In the genomic region with DNA sequence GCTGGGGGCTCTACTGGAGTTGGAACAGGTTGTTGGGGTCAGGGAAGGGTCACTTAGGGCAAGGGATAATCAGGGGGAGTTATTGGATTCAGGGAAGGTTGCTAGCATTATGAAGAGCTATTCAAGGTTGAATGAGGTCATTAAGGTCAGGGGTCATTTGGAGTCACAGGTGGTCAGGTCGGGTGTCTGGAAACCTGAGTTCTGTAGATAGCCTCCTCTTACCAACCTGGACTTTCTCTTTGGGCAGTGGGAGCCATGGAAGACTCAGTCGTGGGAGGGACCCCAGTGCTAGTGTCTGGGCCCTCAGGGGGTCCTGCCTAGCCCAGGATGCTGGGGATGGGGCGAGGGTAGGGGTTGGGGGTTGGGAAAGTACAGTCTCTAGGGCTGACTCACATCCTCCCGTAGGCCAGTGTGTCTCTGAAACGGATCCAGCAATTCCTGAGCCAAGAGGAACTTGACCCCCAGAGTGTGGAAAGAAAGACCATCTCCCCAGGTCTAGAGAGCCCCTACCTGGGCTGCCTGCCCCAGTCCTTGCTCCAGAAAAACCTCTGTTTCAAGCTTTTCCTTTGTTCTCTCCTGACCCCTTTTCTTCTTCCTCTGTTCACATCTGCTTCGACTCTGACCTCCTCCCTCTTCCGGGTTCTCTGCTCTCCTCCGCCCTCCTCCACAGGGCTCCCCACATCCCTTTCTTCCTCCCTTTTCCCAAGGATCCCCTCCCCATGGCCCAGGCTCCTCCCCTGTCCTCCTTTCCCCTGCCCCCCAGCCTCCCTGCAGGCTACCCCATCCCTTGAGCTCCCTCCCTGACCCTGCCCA, we compare ENCODE assay signal across 14 cellular contexts.
A peak's percentile ranks its signal among the peaks of the same experiment; 100 is the strongest.
DNase-seq lines count a peak whose midpoint lies in the region; ATAC-seq and TF ChIP-seq lines count a peak whose summit lies in the region.
"Had no signal": no experiment of that assay in that cellular context is flagged by ENCODE, and none has a peak within 500 bp of the region (broad histone marks: within the 10 kb centered on the region; RNA-seq: fewer than 3 reads in every experiment).

No MANE protein-coding gene starts in this region.

- no peaks in the 10 kb centered on the region for H3K9me3 Mint-ChIP-seq in activated naive CD4-positive, alpha-beta T cell treated with anti-CD3 and anti-CD28 coated beads, Interleukin-2, amount 10 ng/mL, durations not matched to agents 7 days and 5 days
- H3K9me3 Mint-ChIP-seq in stimulated activated effector memory CD8-positive, alpha-beta T cell treated with anti-CD3 and anti-CD28 coated beads, Interleukin-12 subunit alpha, Interleukin-12 subunit beta, amount 100 ng/mL, for 72 hours = no peaks in the 10 kb centered on the region
- H3K9me3 Mint-ChIP-seq in activated naive CD8-positive, alpha-beta T cell treated with anti-CD3 and anti-CD28 coated beads, Interleukin-2, amount 50 U/mL, for 24 hours = no peaks in the 10 kb centered on the region

- H3K27ac Mint-ChIP-seq in activated naive CD4-positive, alpha-beta T cell treated with anti-CD3 and anti-CD28 coated beads, Interleukin-2, amount 10 ng/mL, durations not matched to agents 7 days and 5 days = no peak overlapping the region
- peak overlapping the region; percentile 81 for H3K27ac Mint-ChIP-seq in stimulated activated effector memory CD8-positive, alpha-beta T cell treated with anti-CD3 and anti-CD28 coated beads, Interleukin-12 subunit alpha, Interleukin-12 subunit beta, amount 100 ng/mL, for 72 hours
- H3K27ac Mint-ChIP-seq in activated naive CD8-positive, alpha-beta T cell treated with anti-CD3 and anti-CD28 coated beads, Interleukin-2, amount 50 U/mL, for 24 hours = no peak overlapping the region

- no peaks in the 10 kb centered on the region for H3K4me1 Mint-ChIP-seq in activated naive CD4-positive, alpha-beta T cell treated with anti-CD3 and anti-CD28 coated beads, Interleukin-2, amount 10 ng/mL, durations not matched to agents 7 days and 5 days
- peaks cover 8% of the 10 kb centered on the region for H3K4me1 Mint-ChIP-seq in stimulated activated effector memory CD8-positive, alpha-beta T cell treated with anti-CD3 and anti-CD28 coated beads, Interleukin-12 subunit alpha, Interleukin-12 subunit beta, amount 100 ng/mL, for 72 hours
- H3K4me1 Mint-ChIP-seq in activated naive CD8-positive, alpha-beta T cell treated with anti-CD3 and anti-CD28 coated beads, Interleukin-2, amount 50 U/mL, for 24 hours = no peaks in the 10 kb centered on the region

- H3K4me3 Mint-ChIP-seq in activated naive CD4-positive, alpha-beta T cell treated with anti-CD3 and anti-CD28 coated beads, Interleukin-2, amount 10 ng/mL, durations not matched to agents 7 days and 5 days = no peak overlapping the region
- H3K4me3 Mint-ChIP-seq in stimulated activated effector memory CD8-positive, alpha-beta T cell treated with anti-CD3 and anti-CD28 coated beads, Interleukin-12 subunit alpha, Interleukin-12 subunit beta, amount 100 ng/mL, for 72 hours = no peak overlapping the region
- H3K4me3 Mint-ChIP-seq in activated naive CD8-positive, alpha-beta T cell treated with anti-CD3 and anti-CD28 coated beads, Interleukin-2, amount 50 U/mL, for 24 hours = no peak overlapping the region

- CTCF ChIA-PET in activated naive CD4-positive, alpha-beta T cell treated with anti-CD3 and anti-CD28 coated beads, Interleukin-2, amount 10 ng/mL, durations not matched to agents 7 days and 5 days (lab: Charles Lee) = no interaction called here

- peak; percentile 8 for DNase-seq in activated naive CD4-positive, alpha-beta T cell treated with anti-CD3 and anti-CD28 coated beads, Interleukin-2, amount 10 ng/mL, durations not matched to agents 7 days and 5 days
- no peak for DNase-seq in activated naive CD4-positive, alpha-beta T cell (lab: John Stamatoyannopoulos, UW)
- peak; percentile 59 for DNase-seq in hepatic stellate cell (ENCODE audit: low spot score)
- no peak for DNase-seq in stimulated activated effector memory CD8-positive, alpha-beta T cell treated with anti-CD3 and anti-CD28 coated beads, Interleukin-12 subunit alpha, Interleukin-12 subunit beta, amount 100 ng/mL, for 72 hours (ENCODE audit: low spot score in 2 of 2)
- DNase-seq in activated naive CD8-positive, alpha-beta T cell treated with anti-CD3 and anti-CD28 coated beads, Interleukin-2, amount 50 U/mL, for 24 hours = no peak
- DNase-seq: activated CD4-positive, alpha-beta T cell treated with anti-CD3 and anti-CD28 coated beads for 48 hours; activated gamma-delta T cell; cortex of kidney; GOT3; NCI-H510A treated with DMSO at 0.1 percent for 48 hours had no signal

- 0 out of 2 replicates have a peak overlapping the region, but pooled peaks have one; percentile 14 for H3K4me3 ChIP-seq in WI38 (ENCODE audit: low read depth, low read length)
- H3K4me3 ChIP-seq: hepatocyte had no signal

- no peak for ATAC-seq in stimulated activated effector memory CD8-positive, alpha-beta T cell treated with anti-CD3 and anti-CD28 coated beads, Interleukin-12 subunit alpha, Interleukin-12 subunit beta, amount 100 ng/mL, for 72 hours
- no peak for ATAC-seq in HG02759 (IDR thresholded peaks at IDR 0.05; ENCODE audit: unreplicated experiment)
- ATAC-seq in GM18861 (IDR thresholded peaks at IDR 0.05; ENCODE audit: unreplicated experiment) = no peak
- ATAC-seq in activated naive CD8-positive, alpha-beta T cell treated with anti-CD3 and anti-CD28 coated beads, Interleukin-2, amount 50 U/mL, for 24 hours = no peak

- no peaks in the 10 kb centered on the region for H3K36me3 Mint-ChIP-seq in activated naive CD4-positive, alpha-beta T cell treated with anti-CD3 and anti-CD28 coated beads, Interleukin-2, amount 10 ng/mL, durations not matched to agents 7 days and 5 days
- no peaks in the 10 kb centered on the region for H3K36me3 Mint-ChIP-seq in stimulated activated effector memory CD8-positive, alpha-beta T cell treated with anti-CD3 and anti-CD28 coated beads, Interleukin-12 subunit alpha, Interleukin-12 subunit beta, amount 100 ng/mL, for 72 hours
- H3K36me3 Mint-ChIP-seq in activated naive CD8-positive, alpha-beta T cell treated with anti-CD3 and anti-CD28 coated beads, Interleukin-2, amount 50 U/mL, for 24 hours (ENCODE audit: low read depth) = no peaks in the 10 kb centered on the region

- peaks cover 38% of the 10 kb centered on the region for H3K27me3 Mint-ChIP-seq in activated naive CD4-positive, alpha-beta T cell treated with anti-CD3 and anti-CD28 coated beads, Interleukin-2, amount 10 ng/mL, durations not matched to agents 7 days and 5 days
- H3K27me3 Mint-ChIP-seq in activated naive CD8-positive, alpha-beta T cell treated with anti-CD3 and anti-CD28 coated beads, Interleukin-2, amount 50 U/mL, for 24 hours = no peaks in the 10 kb centered on the region

- TF ChIP-seq CTCF in WI38 (IDR thresholded peaks at IDR 0.05; ENCODE audit: low read depth, low read length) = no peak

Comparison
In these comparisons a context has a peak if more than half of its experiments do, and no peak if none do; other contexts are left out.
1. DNase-seq: peak in activated naive CD4-positive, alpha-beta T cell treated with anti-CD3 and anti-CD28 coated beads, Interleukin-2, amount 10 ng/mL, durations not matched to agents 7 days and 5 days (single experiment) and hepatic stellate cell (single experiment); none in activated naive CD4-positive, alpha-beta T cell (0 of 4), stimulated activated effector memory CD8-positive, alpha-beta T cell treated with anti-CD3 and anti-CD28 coated beads, Interleukin-12 subunit alpha, Interleukin-12 subunit beta, amount 100 ng/mL, for 72 hours (0 of 2) and activated naive CD8-positive, alpha-beta T cell treated with anti-CD3 and anti-CD28 coated beads, Interleukin-2, amount 50 U/mL, for 24 hours (single experiment).